Comparison of ENCODE assay signal across 1 cellular context in the genomic region with DNA sequence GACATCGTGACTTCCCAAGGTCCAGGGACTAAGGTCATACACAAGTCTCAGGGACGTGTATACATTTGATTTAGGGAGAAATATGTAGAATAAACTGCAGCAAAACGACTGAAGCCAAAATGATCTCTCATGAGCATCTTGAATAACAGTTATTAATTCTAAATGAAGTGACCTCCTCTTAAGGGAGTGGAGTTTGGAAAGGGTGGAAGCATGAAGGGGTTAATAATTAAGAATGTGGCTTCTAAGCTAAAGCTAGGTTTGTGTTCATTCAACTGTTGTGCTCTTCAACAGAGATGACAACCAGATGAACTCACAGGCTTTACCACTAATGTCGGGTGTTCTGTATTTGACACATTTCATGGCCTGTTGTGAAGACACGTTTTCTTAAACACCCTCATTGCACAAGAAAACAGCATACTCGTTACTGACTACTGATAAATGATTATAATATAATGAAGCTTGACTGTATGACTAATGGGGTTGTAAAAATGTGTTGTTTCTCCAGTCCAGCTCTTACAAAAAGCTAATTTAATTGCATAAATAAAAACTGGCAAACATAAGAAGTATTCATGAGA.
TF ChIP-seq lines count a peak whose summit lies in the region.

No MANE protein-coding gene starts in this region.

TF ChIP-seq in HepG2, 621 proteins besides CTCF, POLR2A, EP300 and RAD21:
- TF ChIP-seq CBX2 (IDR thresholded peaks at IDR 0.05; ENCODE audit: low read depth, low read length) (0 out of 2 replicates have a peak, but pooled peaks have one; percentile 16), CBX2 (CRISPR knock-in tag; IDR thresholded peaks at IDR 0.05; ENCODE audit: low read depth) (no peak), HNF4G (IDR thresholded peaks at IDR 0.05; ENCODE audit: borderline replicate concordance, low read depth, low read length) (no peak), HNF4G (CRISPR knock-in tag; IDR thresholded peaks at IDR 0.05; ENCODE audit: borderline replicate concordance, low read depth) (no peak)
TF ChIP-seq in HepG2: peak in this region for 1.
